Comparison of ENCODE assay signal across 1 cellular context in genomic region chr12:12399161-12399560, GRCh38.
TF ChIP-seq lines count a peak whose summit lies in the region.

No MANE protein-coding gene starts in this region.

TF ChIP-seq in H1, 55 proteins besides CTCF, POLR2A, EP300 and RAD21:
- TF ChIP-seq TCF12 (IDR thresholded peaks at IDR 0.05; ENCODE audit: low read depth, low read length) = no peak
- TF ChIP-seq POLR2AphosphoS5 (IDR thresholded peaks at IDR 0.05; ENCODE audit: low read depth, low read length) = no peak
- no peak for TF ChIP-seq CHD1 (IDR thresholded peaks at IDR 0.05; ENCODE audit: low read depth, low read length)
- TF ChIP-seq FOSL1 (IDR thresholded peaks at IDR 0.05; ENCODE audit: insufficient read depth, low read depth, low read length) = no peak
- TF ChIP-seq HDAC2 (IDR thresholded peaks at IDR 0.05; ENCODE audit: borderline replicate concordance in 1 of 2, low read depth in 2 of 2, low read length in 2 of 2) = no peak
- TF ChIP-seq TAF7 (optimal IDR thresholded peaks at IDR 0.05; ENCODE audit: borderline replicate concordance, low read depth, low read length) = no peak
- no peak for TF ChIP-seq TAF1 (IDR thresholded peaks at IDR 0.05; ENCODE audit: low read depth, low read length)
- no peak for TF ChIP-seq NANOG (IDR thresholded peaks at IDR 0.05; ENCODE audit: insufficient read depth, low read depth, low read length, poor library complexity, severe bottlenecking)
- no peak for TF ChIP-seq BCL11A (IDR thresholded peaks at IDR 0.05; ENCODE audit: low read depth in 2 of 2, low read length in 2 of 2)
- TF ChIP-seq JUND (IDR thresholded peaks at IDR 0.05; ENCODE audit: low read length) = no peak
- TF ChIP-seq SP4 (IDR thresholded peaks at IDR 0.05; ENCODE audit: low read length) = no peak
